ENCODE assay signal across 12 cellular contexts in genomic region chr3:127000792-127001191, GRCh38.
"Had no signal": no experiment of that assay in that cellular context is flagged by ENCODE, and none has a peak within 500 bp of the region (broad histone marks: within the 10 kb centered on the region; RNA-seq: fewer than 3 reads in every experiment).

No MANE protein-coding gene starts in this region.

- H3K36me3 ChIP-seq: left ventricle myocardium inferior had no signal

- H3K9me3 ChIP-seq: left ventricle myocardium inferior had no signal

- H3K9me3 Mint-ChIP-seq: activated naive CD8-positive, alpha-beta T cell treated with anti-CD3 and anti-CD28 coated beads, Interleukin-2, amount 50 U/mL, for 24 hours; memory B cell; naive B cell; stimulated activated memory B cell treated with anti-CD40 and anti-IgM and Interleukin-4, amounts not matched to agents 10 μg/mL and 1 μg/mL and 100 μg/mL, for 72 hours; T-cell had no signal

- H3K27ac Mint-ChIP-seq: activated naive CD8-positive, alpha-beta T cell treated with anti-CD3 and anti-CD28 coated beads, Interleukin-2, amount 50 U/mL, for 24 hours; memory B cell; stimulated activated memory B cell treated with anti-CD40 and anti-IgM and Interleukin-4, amounts not matched to agents 10 μg/mL and 1 μg/mL and 100 μg/mL, for 72 hours; T-cell had no signal

- H3K27me3 Mint-ChIP-seq: activated naive CD8-positive, alpha-beta T cell treated with anti-CD3 and anti-CD28 coated beads, Interleukin-2, amount 50 U/mL, for 24 hours; memory B cell; naive B cell; stimulated activated memory B cell treated with anti-CD40 and anti-IgM and Interleukin-4, amounts not matched to agents 10 μg/mL and 1 μg/mL and 100 μg/mL, for 72 hours; T-cell had no signal

- H3K4me3 Mint-ChIP-seq: activated naive CD8-positive, alpha-beta T cell treated with anti-CD3 and anti-CD28 coated beads, Interleukin-2, amount 50 U/mL, for 24 hours; memory B cell; naive B cell; stimulated activated memory B cell treated with anti-CD40 and anti-IgM and Interleukin-4, amounts not matched to agents 10 μg/mL and 1 μg/mL and 100 μg/mL, for 72 hours; T-cell had no signal

- H3K27ac ChIP-seq: VCaP had no signal

- H3K36me3 Mint-ChIP-seq: naive B cell, T-cell had no signal

- DNase-seq: activated CD4-positive, alpha-beta T cell treated with anti-CD3 and anti-CD28 coated beads for 4 hours; activated naive CD4-positive, alpha-beta T cell treated with Interleukin-2 at 50 U/mL for 16 hours; activated naive CD8-positive, alpha-beta T cell treated with anti-CD3 and anti-CD28 coated beads, Interleukin-2, amount 50 U/mL, for 24 hours; effector CD4-positive, alpha-beta T cell; foreskin melanocyte; left ventricle myocardium inferior; naive B cell; T-cell had no signal

- H3K4me3 ChIP-seq: coronary artery, left ventricle myocardium inferior had no signal

- H3K4me1 Mint-ChIP-seq: activated naive CD8-positive, alpha-beta T cell treated with anti-CD3 and anti-CD28 coated beads, Interleukin-2, amount 50 U/mL, for 24 hours had no signal
